In the genomic region with DNA sequence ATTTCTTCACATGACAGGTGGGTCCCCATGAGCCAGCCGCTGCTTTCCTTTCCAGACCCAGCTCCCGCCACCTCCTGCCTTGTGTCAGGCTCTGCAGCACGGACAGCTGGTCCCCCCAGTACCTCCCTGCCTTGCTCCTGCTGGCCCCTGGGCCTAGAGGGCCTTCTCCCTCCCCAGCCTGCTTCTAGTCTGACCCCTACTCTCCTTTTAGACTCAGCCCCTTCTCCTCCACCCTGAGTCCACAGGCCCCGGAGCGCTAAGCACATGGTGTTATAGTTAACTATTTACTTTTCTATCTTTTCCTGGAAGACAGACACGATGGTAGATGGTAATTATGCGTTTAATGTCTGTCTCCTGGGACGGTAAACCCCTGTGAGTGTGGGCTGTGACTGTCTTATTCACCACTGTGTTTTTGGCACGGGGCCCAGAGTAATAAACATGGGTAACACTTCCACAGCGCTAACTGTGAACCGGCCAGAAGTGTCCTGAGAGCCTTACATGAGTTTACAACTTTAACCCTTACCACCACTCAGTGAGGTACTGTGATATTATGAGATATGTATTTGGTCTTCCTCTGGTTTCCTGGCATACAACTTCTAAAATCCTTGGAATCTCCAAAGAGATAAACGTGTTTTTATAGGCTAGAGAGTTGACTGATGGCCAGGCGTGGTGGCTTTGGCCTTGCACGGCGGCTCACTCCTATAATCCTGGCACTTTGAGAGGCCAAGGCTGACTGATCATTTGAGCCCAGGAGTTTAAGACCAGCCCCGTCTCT, we compare ENCODE assay signal across 1 cellular context.
TF ChIP-seq lines count a peak whose summit lies in the region.

No MANE protein-coding gene starts in this region.

TF ChIP-seq in K562, 482 proteins besides CTCF, POLR2A, EP300 and RAD21 (continued from another document):
- TF ChIP-seq, protein P1, sequence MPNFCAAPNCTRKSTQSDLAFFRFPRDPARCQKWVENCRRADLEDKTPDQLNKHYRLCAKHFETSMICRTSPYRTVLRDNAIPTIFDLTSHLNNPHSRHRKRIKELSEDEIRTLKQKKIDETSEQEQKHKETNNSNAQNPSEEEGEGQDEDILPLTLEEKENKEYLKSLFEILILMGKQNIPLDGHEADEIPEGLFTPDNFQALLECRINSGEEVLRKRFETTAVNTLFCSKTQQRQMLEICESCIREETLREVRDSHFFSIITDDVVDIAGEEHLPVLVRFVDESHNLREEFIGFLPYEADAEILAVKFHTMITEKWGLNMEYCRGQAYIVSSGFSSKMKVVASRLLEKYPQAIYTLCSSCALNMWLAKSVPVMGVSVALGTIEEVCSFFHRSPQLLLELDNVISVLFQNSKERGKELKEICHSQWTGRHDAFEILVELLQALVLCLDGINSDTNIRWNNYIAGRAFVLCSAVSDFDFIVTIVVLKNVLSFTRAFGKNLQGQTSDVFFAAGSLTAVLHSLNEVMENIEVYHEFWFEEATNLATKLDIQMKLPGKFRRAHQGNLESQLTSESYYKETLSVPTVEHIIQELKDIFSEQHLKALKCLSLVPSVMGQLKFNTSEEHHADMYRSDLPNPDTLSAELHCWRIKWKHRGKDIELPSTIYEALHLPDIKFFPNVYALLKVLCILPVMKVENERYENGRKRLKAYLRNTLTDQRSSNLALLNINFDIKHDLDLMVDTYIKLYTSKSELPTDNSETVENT (CRISPR knock-in tag; IDR thresholded peaks at IDR 0.05), result no peak
- TF ChIP-seq ZNF124 (CRISPR knock-in tag; IDR thresholded peaks at IDR 0.05) (no peak), SMARCA4 (IDR thresholded peaks at IDR 0.05) (no peak), SMAD1 (IDR thresholded peaks at IDR 0.05; ENCODE audit: low read depth, low read length, partially characterized antibody) (no peak), HMBOX1 (IDR thresholded peaks at IDR 0.05) (peak; percentile 78), YBX1 (IDR thresholded peaks at IDR 0.05) (no peak), CBX3 (IDR thresholded peaks at IDR 0.05; ENCODE audit: borderline replicate concordance in 1 of 2, low read length in 2 of 2) (no peak), EHMT2 (IDR thresholded peaks at IDR 0.05) (no peak)
- TF ChIP-seq, protein P2, sequence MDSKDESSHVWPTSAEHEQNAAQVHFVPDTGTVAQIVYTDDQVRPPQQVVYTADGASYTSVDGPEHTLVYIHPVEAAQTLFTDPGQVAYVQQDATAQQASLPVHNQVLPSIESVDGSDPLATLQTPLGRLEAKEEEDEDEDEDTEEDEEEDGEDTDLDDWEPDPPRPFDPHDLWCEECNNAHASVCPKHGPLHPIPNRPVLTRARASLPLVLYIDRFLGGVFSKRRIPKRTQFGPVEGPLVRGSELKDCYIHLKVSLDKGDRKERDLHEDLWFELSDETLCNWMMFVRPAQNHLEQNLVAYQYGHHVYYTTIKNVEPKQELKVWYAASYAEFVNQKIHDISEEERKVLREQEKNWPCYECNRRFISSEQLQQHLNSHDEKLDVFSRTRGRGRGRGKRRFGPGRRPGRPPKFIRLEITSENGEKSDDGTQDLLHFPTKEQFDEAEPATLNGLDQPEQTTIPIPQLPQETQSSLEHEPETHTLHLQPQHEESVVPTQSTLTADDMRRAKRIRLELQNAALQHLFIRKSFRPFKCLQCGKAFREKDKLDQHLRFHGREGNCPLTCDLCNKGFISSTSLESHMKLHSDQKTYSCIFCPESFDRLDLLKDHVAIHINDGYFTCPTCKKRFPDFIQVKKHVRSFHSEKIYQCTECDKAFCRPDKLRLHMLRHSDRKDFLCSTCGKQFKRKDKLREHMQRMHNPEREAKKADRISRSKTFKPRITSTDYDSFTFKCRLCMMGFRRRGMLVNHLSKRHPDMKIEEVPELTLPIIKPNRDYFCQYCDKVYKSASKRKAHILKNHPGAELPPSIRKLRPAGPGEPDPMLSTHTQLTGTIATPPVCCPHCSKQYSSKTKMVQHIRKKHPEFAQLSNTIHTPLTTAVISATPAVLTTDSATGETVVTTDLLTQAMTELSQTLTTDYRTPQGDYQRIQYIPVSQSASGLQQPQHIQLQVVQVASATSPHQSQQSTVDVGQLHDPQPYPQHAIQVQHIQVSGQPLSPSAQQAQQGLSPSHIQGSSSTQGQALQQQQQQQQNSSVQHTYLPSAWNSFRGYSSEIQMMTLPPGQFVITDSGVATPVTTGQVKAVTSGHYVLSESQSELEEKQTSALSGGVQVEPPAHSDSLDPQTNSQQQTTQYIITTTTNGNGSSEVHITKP (IDR thresholded peaks at IDR 0.05; ENCODE audit: partially characterized antibody), result peak; percentile 40
- TF ChIP-seq, protein P3, sequence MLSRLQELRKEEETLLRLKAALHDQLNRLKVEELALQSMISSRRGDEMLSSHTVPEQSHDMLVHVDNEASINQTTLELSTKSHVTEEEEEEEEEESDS (CRISPR knock-in tag; IDR thresholded peaks at IDR 0.05), result no peak
